28 cellular contexts compared by ENCODE assay signal in the genomic region with DNA sequence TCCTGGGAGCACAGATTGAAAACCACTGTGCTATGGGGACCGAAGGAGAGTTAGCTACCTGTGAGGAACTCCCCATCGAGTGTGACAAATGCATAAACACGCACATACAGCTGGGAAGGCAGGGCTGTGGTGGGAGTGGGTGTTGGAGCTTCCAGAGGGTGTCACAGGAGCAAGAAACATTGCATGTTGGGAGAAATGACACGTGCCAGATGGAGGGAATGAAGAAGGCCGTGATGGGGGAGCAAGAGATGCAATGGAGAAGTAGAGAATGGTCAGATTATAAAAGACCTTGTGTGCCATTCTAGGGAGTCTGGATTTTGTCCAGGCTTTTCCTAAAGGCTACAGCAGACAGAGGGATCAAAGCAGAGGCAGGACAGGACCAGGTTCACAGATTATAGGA.
"Had no signal": no experiment of that assay in that cellular context is flagged by ENCODE, and none has a peak within 500 bp of the region (broad histone marks: within the 10 kb centered on the region; RNA-seq: fewer than 3 reads in every experiment).

No MANE protein-coding gene starts in this region.

- H3K4me3 Mint-ChIP-seq: natural killer cell treated with Interleukin-12 subunit alpha and Interleukin-12 subunit beta and Interleukin-15 and Interleukin-18, amount 100 ng/mL, for 72 hours; neural progenitor cell; stimulated activated effector memory CD8-positive, alpha-beta T cell treated with anti-CD3 and anti-CD28 coated beads, Interleukin-12 subunit alpha, Interleukin-12 subunit beta, amount 100 ng/mL, for 72 hours; stimulated activated naive B cell treated with anti-CD40 and anti-IgM and Interleukin-4, amounts not matched to agents 10 μg/mL and 1 μg/mL and 100 μg/mL, for 72 hours; stimulated activated naive CD8-positive, alpha-beta T cell treated with anti-CD3 and anti-CD28 coated beads, Interleukin-15, Interleukin-2, amounts not matched to agents 100 ng/mL and 50 ng/mL, for 24 hours had no signal

- H2AFZ ChIP-seq: neural progenitor cell, parathyroid adenoma had no signal

- H3K27me3 ChIP-seq: neural progenitor cell, ovary, right lobe of liver, sigmoid colon, stomach, thyroid gland, tibial nerve, upper lobe of left lung, vagina had no signal

- H3K9me3 Mint-ChIP-seq: natural killer cell treated with Interleukin-12 subunit alpha and Interleukin-12 subunit beta and Interleukin-15 and Interleukin-18, amount 100 ng/mL, for 72 hours; neural progenitor cell; stimulated activated effector memory CD8-positive, alpha-beta T cell treated with anti-CD3 and anti-CD28 coated beads, Interleukin-12 subunit alpha, Interleukin-12 subunit beta, amount 100 ng/mL, for 72 hours; stimulated activated naive B cell treated with anti-CD40 and anti-IgM and Interleukin-4, amounts not matched to agents 10 μg/mL and 1 μg/mL and 100 μg/mL, for 72 hours; stimulated activated naive CD8-positive, alpha-beta T cell treated with anti-CD3 and anti-CD28 coated beads, Interleukin-15, Interleukin-2, amounts not matched to agents 100 ng/mL and 50 ng/mL, for 24 hours had no signal

- H3K9ac ChIP-seq: neural progenitor cell, parathyroid adenoma had no signal

- H3K4me2 ChIP-seq: neural progenitor cell had no signal

- H3K36me3 ChIP-seq: neural progenitor cell, ovary, right lobe of liver, sigmoid colon, stomach, thoracic aorta, thyroid gland, tibial nerve, upper lobe of left lung, vagina had no signal

- H3K4me3 ChIP-seq: neural progenitor cell, ovary, psoas muscle, right lobe of liver, sigmoid colon, stomach, thoracic aorta, thyroid gland, tibial nerve, upper lobe of left lung, vagina had no signal

- H3K27ac ChIP-seq: neural progenitor cell, ovary, parathyroid adenoma, psoas muscle, right lobe of liver, sigmoid colon, stomach, thoracic aorta, thyroid gland, tibial nerve, upper lobe of left lung, vagina had no signal

- H3K4me1 Mint-ChIP-seq: stimulated activated effector memory CD8-positive, alpha-beta T cell treated with anti-CD3 and anti-CD28 coated beads, Interleukin-12 subunit alpha, Interleukin-12 subunit beta, amount 100 ng/mL, for 72 hours had no signal

- DNase-seq: occipital lobe; ovary; posterior cingulate gyrus; psoas muscle; right cardiac atrium; right lobe of liver; sigmoid colon; small intestine; stimulated activated CD4-positive, alpha-beta T cell treated with anti-CD3 and anti-CD28 coated beads, Interleukin-15, amount 100 ng/mL, for 24 hours; stimulated activated CD4-positive, alpha-beta T cell treated with anti-CD3 and anti-CD28 coated beads, Interleukin-2, amount 100 ng/mL, for 24 hours; stimulated activated CD4-positive, alpha-beta T cell treated with anti-CD3 and anti-CD28 coated beads, Interleukin-2, amount 100 ng/mL, for 48 hours; stimulated activated CD4-positive, alpha-beta T cell treated with anti-CD3 and anti-CD28 coated beads, Interleukin-4, amount 100 ng/mL, for 24 hours; stimulated activated naive B cell treated with anti-CD40 and anti-IgM and Interleukin-4, amounts not matched to agents 10 μg/mL and 1 μg/mL and 100 μg/mL, for 72 hours; stimulated activated naive CD4-positive, alpha-beta T cell treated with Interleukin-2 at 50 U/mL for 16 hours; stomach; thyroid gland; trophoblast cell; upper lobe of left lung had no signal

- FAIRE-seq: small intestine, urothelium cell line had no signal

- H3K36me3 Mint-ChIP-seq: natural killer cell treated with Interleukin-12 subunit alpha and Interleukin-12 subunit beta and Interleukin-15 and Interleukin-18, amount 100 ng/mL, for 72 hours; neural progenitor cell; stimulated activated effector memory CD8-positive, alpha-beta T cell treated with anti-CD3 and anti-CD28 coated beads, Interleukin-12 subunit alpha, Interleukin-12 subunit beta, amount 100 ng/mL, for 72 hours; stimulated activated naive B cell treated with anti-CD40 and anti-IgM and Interleukin-4, amounts not matched to agents 10 μg/mL and 1 μg/mL and 100 μg/mL, for 72 hours had no signal

- H3K9me3 ChIP-seq: ovary, psoas muscle, right lobe of liver, sigmoid colon, stomach, thoracic aorta, thyroid gland, tibial nerve, upper lobe of left lung, vagina had no signal

- ATAC-seq: natural killer cell treated with Interleukin-12 subunit alpha and Interleukin-12 subunit beta and Interleukin-15 and Interleukin-18, amount 100 ng/mL, for 72 hours; psoas muscle; right cardiac atrium; right lobe of liver; stimulated activated effector memory CD8-positive, alpha-beta T cell treated with anti-CD3 and anti-CD28 coated beads, Interleukin-12 subunit alpha, Interleukin-12 subunit beta, amount 100 ng/mL, for 72 hours; stimulated activated naive B cell treated with anti-CD40 and anti-IgM and Interleukin-4, amounts not matched to agents 10 μg/mL and 1 μg/mL and 100 μg/mL, for 72 hours had no signal

- H3K79me2 ChIP-seq: parathyroid adenoma had no signal

- H3K27ac Mint-ChIP-seq: natural killer cell treated with Interleukin-12 subunit alpha and Interleukin-12 subunit beta and Interleukin-15 and Interleukin-18, amount 100 ng/mL, for 72 hours; neural progenitor cell; progenitor cell of endocrine pancreas; stimulated activated effector memory CD8-positive, alpha-beta T cell treated with anti-CD3 and anti-CD28 coated beads, Interleukin-12 subunit alpha, Interleukin-12 subunit beta, amount 100 ng/mL, for 72 hours; stimulated activated naive B cell treated with anti-CD40 and anti-IgM and Interleukin-4, amounts not matched to agents 10 μg/mL and 1 μg/mL and 100 μg/mL, for 72 hours; stimulated activated naive CD8-positive, alpha-beta T cell treated with anti-CD3 and anti-CD28 coated beads, Interleukin-15, Interleukin-2, amounts not matched to agents 100 ng/mL and 50 ng/mL, for 24 hours had no signal

- H3K4me1 ChIP-seq: neural progenitor cell, parathyroid adenoma, right lobe of liver, thyroid gland, upper lobe of left lung had no signal
